ENCODE assay signal across 1 cellular context in genomic region chr22:42536634-42537033, GRCh38.
TF ChIP-seq lines count a peak whose summit lies in the region.

No MANE protein-coding gene starts in this region.

TF ChIP-seq in GM12878, 131 proteins besides CTCF, POLR2A, EP300 and RAD21:
- TF ChIP-seq MLLT1 (IDR thresholded peaks at IDR 0.05): 0 out of 2 replicates have a peak, but pooled peaks have one; percentile 31
